31 cellular contexts compared by ENCODE assay signal in the genomic region with DNA sequence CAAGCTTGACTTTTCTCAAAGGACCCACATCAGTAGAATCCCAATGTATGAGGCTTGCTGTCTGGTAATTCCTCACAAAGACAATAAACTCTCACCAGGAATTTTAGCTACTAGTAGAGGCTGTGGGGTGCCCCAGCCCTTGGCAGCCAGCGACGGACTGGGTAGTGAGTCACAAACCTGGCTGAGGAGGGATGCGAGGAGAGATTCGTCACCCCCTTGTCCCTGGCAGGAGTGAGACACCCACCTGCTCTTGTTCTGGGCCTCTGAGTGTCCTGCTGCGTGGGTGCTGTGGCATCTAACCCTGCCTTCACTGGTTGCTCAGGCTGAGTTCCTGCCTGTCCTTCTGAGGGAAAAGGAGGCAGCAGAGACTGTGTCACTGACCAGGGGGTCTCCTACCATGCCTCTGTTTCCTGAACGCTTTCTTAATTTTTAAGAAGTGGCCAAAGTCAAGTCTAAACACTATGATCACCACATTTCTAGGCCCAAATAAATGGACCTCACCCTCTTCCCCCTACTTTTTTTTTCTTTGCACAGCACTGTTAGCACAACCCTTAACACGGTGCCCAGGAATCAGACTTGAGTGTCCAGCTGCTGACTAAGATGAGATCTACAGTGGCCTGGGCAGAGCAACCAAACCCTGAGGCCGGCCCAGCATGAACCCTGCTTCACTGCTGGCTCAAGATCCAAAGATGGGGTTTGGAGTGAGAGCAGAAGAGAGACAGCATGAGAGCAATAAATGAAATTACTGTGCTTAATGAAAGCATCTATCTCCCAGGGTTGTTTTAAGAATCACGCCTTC.
A peak's percentile ranks its signal among the peaks of the same experiment; 100 is the strongest.
DNase-seq lines count a peak whose midpoint lies in the region; ATAC-seq, FAIRE-seq and TF ChIP-seq lines count a peak whose summit lies in the region.
"Had no signal": no experiment of that assay in that cellular context is flagged by ENCODE, and none has a peak within 500 bp of the region (broad histone marks: within the 10 kb centered on the region; RNA-seq: fewer than 3 reads in every experiment).

No MANE protein-coding gene starts in this region.

- H3K27ac ChIP-seq in GM23248 (no peak overlapping the region), Panc1 (ENCODE audit: low read length) (peak overlapping the region; percentile 55; the same call in 1 of the 2 replicates)
- H3K27ac ChIP-seq: epithelial cell of prostate, lower lobe of right lung, thyroid gland had no signal

- H2AFZ ChIP-seq in GM23248, result no peak overlapping the region

- H3K4me1 ChIP-seq in GM23248 (ENCODE audit: insufficient read depth) (no peaks in the 10 kb centered on the region), Panc1 (ENCODE audit: control insufficient read depth, insufficient read depth, low read length) (0 out of 2 replicates have a peak, but pooled peaks cover 9% of the 10 kb centered on the region)
- H3K4me1 ChIP-seq: lower lobe of right lung, thyroid gland had no signal

- intact Hi-C loops in Panc1 (cut with micrococcal nuclease; ENCODE audit: unreplicated experiment), result no loop called here

- no peak for FAIRE-seq in bronchial epithelial cell (lab: Jason Lieb, UNC)
- FAIRE-seq: G401.6, HepG2 had no signal

- H3K9me2 ChIP-seq in GM23248 (ENCODE audit: insufficient read depth), result no peaks in the 10 kb centered on the region

- no peak overlapping the region for H3K4me2 ChIP-seq in GM23248 (ENCODE audit: unreplicated experiment)

- no peaks in the 10 kb centered on the region for H3F3A ChIP-seq in GM23248 (ENCODE audit: insufficient read depth)

- peak overlapping the region in 6 of 10 donors; percentile 23 to 77 (median 65) for H3K27ac Mint-ChIP-seq in naive thymus-derived CD8-positive, alpha-beta T cell
- H3K27ac Mint-ChIP-seq: activated CD8-positive, alpha-beta T cell treated with anti-CD3 and anti-CD28 coated beads, Interleukin-2, amount 10 ng/mL, durations not matched to agents 7 days and 5 days; activated T-cell treated with anti-CD3 and anti-CD28 coated beads, Interleukin-2, amount 50 U/mL, for 24 hours; HFFc6; stimulated activated naive CD8-positive, alpha-beta T cell treated with anti-CD3 and anti-CD28 coated beads, Interleukin-15, Interleukin-2, amounts not matched to agents 100 ng/mL and 50 ng/mL, for 24 hours had no signal

- H3K27me3 ChIP-seq in GM23248 (replicated peaks; ENCODE audit: insufficient read depth) (peaks cover 8% of the 10 kb centered on the region; the same call in 1 of the 2 replicates), Panc1 (ENCODE audit: control insufficient read depth, insufficient read depth, low read length) (no peaks in the 10 kb centered on the region), bronchial epithelial cell (ENCODE audit: control insufficient read depth, insufficient read depth, low read length) (no peaks in the 10 kb centered on the region)
- H3K27me3 ChIP-seq: thyroid gland had no signal

- H3K27me3 Mint-ChIP-seq in naive thymus-derived CD8-positive, alpha-beta T cell, result no peaks in the 10 kb centered on the region
- H3K27me3 Mint-ChIP-seq: activated T-cell treated with anti-CD3 and anti-CD28 coated beads, Interleukin-2, amount 50 U/mL, for 24 hours; central memory CD8-positive, alpha-beta T cell; stimulated activated naive CD8-positive, alpha-beta T cell treated with anti-CD3 and anti-CD28 coated beads, Interleukin-15, Interleukin-2, amounts not matched to agents 100 ng/mL and 50 ng/mL, for 24 hours had no signal

- in situ Hi-C loops in GM23248 (cut with MboI), result no loop called here
- in situ Hi-C loops in Panc1 (cut with HindIII; ENCODE audit: low pct_unique_long_range_greater_than_20kb, low sequenced_read_pairs), result no loop called here

- no peaks in the 10 kb centered on the region for H4K20me1 ChIP-seq in GM23248 (ENCODE audit: insufficient read depth)

- peaks cover 0 to 54% (median 25%) of the 10 kb centered on the region in 3 donors for H3K36me3 Mint-ChIP-seq in naive thymus-derived CD8-positive, alpha-beta T cell

- TF ChIP-seq CTCF in Panc1 (IDR thresholded peaks at IDR 0.05), result no peak
- TF ChIP-seq CTCF in bronchial epithelial cell (IDR thresholded peaks at IDR 0.05; ENCODE audit: insufficient read depth, low read length, severe bottlenecking), result no peak

- H3K79me2 ChIP-seq in GM23248 (ENCODE audit: insufficient read depth), result no peaks in the 10 kb centered on the region

- H3K4me3 ChIP-seq in GM23248 (no peak overlapping the region), Panc1 (ENCODE audit: low read depth in 2 of 2, low read length in 2 of 2) (no peak overlapping the region), bronchial epithelial cell (ENCODE audit: low read depth, low read length) (no peak overlapping the region)
- H3K4me3 ChIP-seq: lower lobe of right lung, thyroid gland had no signal

- BruUV-seq in Panc1 (replicated peaks; lab: Mats Ljungman, UMichigan), result no TSS peak

- no peak overlapping the region for H3K4me3 Mint-ChIP-seq in naive thymus-derived CD8-positive, alpha-beta T cell
- H3K4me3 Mint-ChIP-seq: activated CD8-positive, alpha-beta T cell treated with anti-CD3 and anti-CD28 coated beads, Interleukin-2, amount 10 ng/mL, durations not matched to agents 7 days and 5 days; activated T-cell treated with anti-CD3 and anti-CD28 coated beads, Interleukin-2, amount 50 U/mL, for 24 hours; central memory CD8-positive, alpha-beta T cell; HFFc6; stimulated activated naive CD8-positive, alpha-beta T cell treated with anti-CD3 and anti-CD28 coated beads, Interleukin-15, Interleukin-2, amounts not matched to agents 100 ng/mL and 50 ng/mL, for 24 hours had no signal

- H3K9me3 Mint-ChIP-seq in naive thymus-derived CD8-positive, alpha-beta T cell, result no peaks in the 10 kb centered on the region
- H3K9me3 Mint-ChIP-seq: activated T-cell treated with anti-CD3 and anti-CD28 coated beads, Interleukin-2, amount 50 U/mL, for 24 hours; central memory CD8-positive, alpha-beta T cell; HFFc6; stimulated activated naive CD8-positive, alpha-beta T cell treated with anti-CD3 and anti-CD28 coated beads, Interleukin-15, Interleukin-2, amounts not matched to agents 100 ng/mL and 50 ng/mL, for 24 hours had no signal

- ATAC-seq in Panc1, result peak; percentile 77
- ATAC-seq in naive thymus-derived CD8-positive, alpha-beta T cell, result no peak
- ATAC-seq: activated CD4-positive, CD25-positive, alpha-beta regulatory T cell treated with anti-CD3 and anti-CD28 coated beads, Interleukin-2, amount 50 U/mL, for 24 hours; activated CD8-positive, alpha-beta T cell treated with anti-CD3 and anti-CD28 coated beads, Interleukin-2, amount 10 ng/mL, durations not matched to agents 7 days and 5 days; HepG2; lower lobe of right lung had no signal

- H3K9ac ChIP-seq in GM23248, result no peak overlapping the region

- H3K9me3 ChIP-seq in GM23248 (ENCODE audit: low read depth) (no peaks in the 10 kb centered on the region), Panc1 (ENCODE audit: control insufficient read depth, insufficient read depth, low read depth, low read length) (no peaks in the 10 kb centered on the region)
- H3K9me3 ChIP-seq: lower lobe of right lung, thyroid gland had no signal

- 62 to 68% methylated on average over 9 of the region's 9 CpGs for WGBS in GM23248 (ENCODE audit: low coverage in 1 of 2, low lambda C conversion rate in 2 of 2, missing lambda C conversion rate in 2 of 2), 2 experiments

- no peaks in the 10 kb centered on the region for H3K4me1 Mint-ChIP-seq in naive thymus-derived CD8-positive, alpha-beta T cell
- H3K4me1 Mint-ChIP-seq: central memory CD8-positive, alpha-beta T cell had no signal

- POLR2A ChIA-PET in Panc1 (lab: Charles Lee), result interaction anchor here (0.6 kb wide), 1 partner anchor 645 kb away, joined by 3 read pairs; no protein-coding TSS in a partner anchor
- POLR2A ChIA-PET in naive thymus-derived CD8-positive, alpha-beta T cell (lab: Charles Lee), result no interaction called here

- CTCF ChIA-PET in Panc1 (lab: Charles Lee), result interaction anchor here (0.6 kb wide), 1 partner anchor 137 kb away, joined by 3 read pairs; no protein-coding TSS in a partner anchor

- peak; percentile 9 for DNase-seq in GM23248
- DNase-seq in Panc1 (ENCODE audit: low read depth, low spot score), result no peak
- DNase-seq in bronchial epithelial cell (ENCODE audit: low read depth), result peak; percentile 60
- DNase-seq in naive thymus-derived CD8-positive, alpha-beta T cell, result no peak
- no peak for DNase-seq in LoVo (ENCODE audit: low spot score)
- DNase-seq in stimulated activated CD4-positive, alpha-beta T cell treated with anti-CD3 and anti-CD28 coated beads, Interleukin-4, amount 100 ng/mL, for 24 hours, result no peak
- DNase-seq in HUDEP-2 (lab: John Stamatoyannopoulos, UW; ENCODE audit: unreplicated experiment in 76 of 76), result no peak
- no peak for DNase-seq in hippocampal formation (lab: John Stamatoyannopoulos, UW)
- DNase-seq: activated CD8-positive, alpha-beta T cell treated with anti-CD3 and anti-CD28 coated beads, Interleukin-2, amount 10 ng/mL, durations not matched to agents 7 days and 5 days; activated T-cell treated with anti-CD3 and anti-CD28 coated beads, Interleukin-2, amount 50 U/mL, for 24 hours; amygdala; DMS 273 treated with DMSO at 0.1 percent for 48 hours; foreskin fibroblast; HFFc6; hypothalamus; islet precursor cell; lower lobe of right lung; MM.1S; NCI-H1436; NCI-H524 treated with DMSO at 0.1 percent for 48 hours; occipital lobe; Right ventricle myocardium superior; stimulated activated CD4-positive, alpha-beta T cell treated with anti-CD3 and anti-CD28 coated beads, Interleukin-12 subunit alpha, Interleukin-12 subunit beta, amount 100 ng/mL, for 4 hours; T1000; thyroid gland had no signal

- H3K36me3 ChIP-seq in GM23248 (ENCODE audit: low read depth), result no peaks in the 10 kb centered on the region
- no peaks in the 10 kb centered on the region for H3K36me3 ChIP-seq in Panc1 (ENCODE audit: control insufficient read depth, insufficient read depth, low read length)
- no peaks in the 10 kb centered on the region for H3K36me3 ChIP-seq in bronchial epithelial cell (ENCODE audit: control insufficient read depth, insufficient read depth, low read length)
- H3K36me3 ChIP-seq: lower lobe of right lung, thyroid gland had no signal

Comparison
In these comparisons a context has a peak if more than half of its experiments do, and no peak if none do; other contexts are left out.
1. DNase-seq: peak in GM23248 (single experiment) and bronchial epithelial cell (single experiment); none in Panc1 (single experiment), naive thymus-derived CD8-positive, alpha-beta T cell (0 of 10), LoVo (single experiment), stimulated activated CD4-positive, alpha-beta T cell treated with anti-CD3 and anti-CD28 coated beads, Interleukin-4, amount 100 ng/mL, for 24 hours (single experiment), HUDEP-2 (0 of 76) and hippocampal formation (0 of 2).